ENCODE assay signal across 8 cellular contexts in genomic region chr4:41661447-41662076, GRCh38.
DNase-seq lines count a peak whose midpoint lies in the region; ATAC-seq, FAIRE-seq and TF ChIP-seq lines count a peak whose summit lies in the region.

No MANE protein-coding gene starts in this region.

- H3K79me2 ChIP-seq in Karpas-422 (ENCODE audit: low read length), result no peaks in the 10 kb centered on the region

- H3K27ac Mint-ChIP-seq in MCF 10A (ENCODE audit: low read depth, unreplicated experiment), result peak overlapping the region; percentile 32

- no peak overlapping the region for H3K4me2 ChIP-seq in Karpas-422 (ENCODE audit: low read depth, low read length, poor library complexity, severe bottlenecking)

- no peaks in the 10 kb centered on the region for H3K4me1 ChIP-seq in Karpas-422 (ENCODE audit: low read length)

- no peaks in the 10 kb centered on the region for H4K20me1 ChIP-seq in Karpas-422 (ENCODE audit: insufficient read depth, low read depth, low read length)

- TF ChIP-seq CTCF in BJ (IDR thresholded peaks at IDR 0.05; ENCODE audit: insufficient read depth, low read depth, low read length), result peak; percentile 89
- TF ChIP-seq CTCF in MCF 10A (IDR thresholded peaks at IDR 0.05; ENCODE audit: unreplicated experiment), result peak; percentile 89

- H3K36me3 ChIP-seq in BJ (ENCODE audit: control insufficient read depth, insufficient read depth, low read length) (no peaks in the 10 kb centered on the region), Karpas-422 (ENCODE audit: insufficient read depth, low read length) (no peaks in the 10 kb centered on the region)

- ATAC-seq in GM18907 (IDR thresholded peaks at IDR 0.05; ENCODE audit: unreplicated experiment), result no peak

- no TSS peak for BruUV-seq in MCF 10A (replicated peaks; lab: Mats Ljungman, UMichigan)

- H3K27me3 Mint-ChIP-seq in MCF 10A (ENCODE audit: insufficient read depth, unreplicated experiment), result no peaks in the 10 kb centered on the region

- H3K9me3 Mint-ChIP-seq in MCF 10A (ENCODE audit: unreplicated experiment), result no peaks in the 10 kb centered on the region

- no peaks in the 10 kb centered on the region for H3K27me3 ChIP-seq in BJ (ENCODE audit: control insufficient read depth, insufficient read depth, low read length)
- H3K27me3 ChIP-seq in Karpas-422 (ENCODE audit: low read length), result peaks cover 2% of the 10 kb centered on the region; the same call in 1 of the 2 replicates

- peak; percentile 59 for FAIRE-seq in GM18507 (lab: Jason Lieb, UNC)

- H3K36me3 Mint-ChIP-seq in MCF 10A (ENCODE audit: insufficient read depth, unreplicated experiment), result peaks cover 5% of the 10 kb centered on the region

- POLR2A ChIA-PET in BJ (lab: Charles Lee), result interaction anchor here (0.6 kb wide), 1 partner anchor 382 kb away, joined by 4 read pairs; no protein-coding TSS in a partner anchor
- POLR2A ChIA-PET in MCF 10A (lab: Yijun Ruan, JAX), result interaction anchor here (0.7 to 2.1 kb wide), 4 partner anchors 14 to 380 kb away, joined by 3 to 19 read pairs (median 4); no protein-coding TSS in a partner anchor

- in situ Hi-C loops in SK-MEL-5 (cut with HindIII; ENCODE audit: low pct_unique_long_range_greater_than_20kb, low sequenced_read_pairs), result no loop called here

- intact Hi-C loops in MCF 10A (cut with micrococcal nuclease), result loop anchor here (1.0 to 5.0 kb wide), 6 partner anchors 32 to 924 kb away; no protein-coding TSS in a partner anchor

- H3K4me3 Mint-ChIP-seq in MCF 10A (ENCODE audit: unreplicated experiment), result no peak overlapping the region

- no peak overlapping the region for H3K27ac ChIP-seq in Karpas-422 (ENCODE audit: low read length)

- H3K4me3 ChIP-seq in BJ (ENCODE audit: low read depth, low read length) (no peak overlapping the region), Karpas-422 (ENCODE audit: low read length) (no peak overlapping the region)

- no peak overlapping the region for H3K9ac ChIP-seq in Karpas-422 (ENCODE audit: low read length)

- no peaks in the 10 kb centered on the region for H3K4me1 Mint-ChIP-seq in MCF 10A (ENCODE audit: insufficient read depth, unreplicated experiment)

- DNase-seq in BJ (ENCODE audit: low read depth) (no peak), GM18507 (ENCODE audit: extremely low spot score, insufficient read length, low read depth) (peak; percentile 11), Karpas-422 (peak; percentile 75), SK-MEL-5 (ENCODE audit: low read depth, low spot score) (peak; percentile 62), MCF 10A (ENCODE audit: unreplicated experiment) (peak; percentile 70), islet precursor cell (peak; percentile 59)
- peak; percentile 8 to 15 for DNase-seq in stimulated activated CD4-positive, alpha-beta T cell treated with anti-CD3 and anti-CD28 coated beads, Interleukin-1b, Interleukin-23, amount 100 ng/mL, for 4 hours (ENCODE audit: low read depth in 2 of 2)

- CTCF ChIA-PET in BJ (lab: Yijun Ruan, JAX), result interaction anchor here (0.5 to 7.4 kb wide), 34 partner anchors 8 to 407 kb away, joined by 3 to 94 read pairs (median 4); no protein-coding TSS in a partner anchor
- CTCF ChIA-PET in MCF 10A (lab: Yijun Ruan, JAX), result interaction anchor here (0.5 to 7.1 kb wide), 39 partner anchors 9 to 1518 kb away, joined by 3 to 191 read pairs (median 4); no protein-coding TSS in a partner anchor

- no peaks in the 10 kb centered on the region for H3K9me3 ChIP-seq in Karpas-422 (ENCODE audit: low read length)

- H2AFZ ChIP-seq in Karpas-422 (ENCODE audit: low read length), result no peak overlapping the region

- no peaks in the 10 kb centered on the region for H3K9me2 ChIP-seq in Karpas-422 (replicated peaks; ENCODE audit: insufficient read depth, low read length)
